In genomic region chr9:120608421-120608820, GRCh38 we compare ENCODE assay signal across 19 cellular contexts.
"Had no signal": no experiment of that assay in that cellular context is flagged by ENCODE, and none has a peak within 500 bp of the region (broad histone marks: within the 10 kb centered on the region; RNA-seq: fewer than 3 reads in every experiment).

No MANE protein-coding gene starts in this region.

- ATAC-seq: activated naive CD4-positive, alpha-beta T cell treated with anti-CD3 and anti-CD28 coated beads, Interleukin-2, amount 50 U/mL, for 72 hours had no signal

- H3K9me3 ChIP-seq: adrenal gland, left ventricle myocardium inferior, thyroid gland had no signal

- H3K27ac ChIP-seq: adrenal gland, cardiac muscle cell, left ventricle myocardium inferior, thyroid gland had no signal

- H3K36me3 ChIP-seq: cardiac muscle cell had no signal

- H3K27ac Mint-ChIP-seq: activated B cell treated with CpG ODN at 0.5 μM for 24 hours; activated CD4-positive, alpha-beta memory T cell treated with anti-CD3 and anti-CD28 coated beads for 36 hours; activated naive CD4-positive, alpha-beta T cell treated with anti-CD3 and anti-CD28 coated beads, Interleukin-2, amount 50 U/mL, for 72 hours; activated T-helper 1 cell treated with anti-CD3 and anti-CD28 coated beads, Interleukin-12 subunit alpha, Interleukin-12 subunit beta, Interleukin-2, Interleukin-4 antibody, amounts not matched to agents 30 ng/mL and 10 ng/mL and 1 ng/mL, durations not matched to agents 14 hours and 24 hours and 36 hours; dendritic cell treated with granulocyte-macrophage colony-stimulating factor and Interleukin-4, amounts not matched to agents 40 ng/mL and 50 ng/mL, for 4 days had no signal

- H3K4me1 Mint-ChIP-seq: activated B cell treated with CpG ODN at 0.5 μM for 24 hours had no signal

- H3K4me3 Mint-ChIP-seq: activated B cell treated with CpG ODN at 0.5 μM for 24 hours; activated CD4-positive, alpha-beta memory T cell treated with anti-CD3 and anti-CD28 coated beads for 36 hours; activated T-helper 1 cell treated with anti-CD3 and anti-CD28 coated beads, Interleukin-12 subunit alpha, Interleukin-12 subunit beta, Interleukin-2, Interleukin-4 antibody, amounts not matched to agents 30 ng/mL and 10 ng/mL and 1 ng/mL, durations not matched to agents 14 hours and 24 hours and 36 hours; dendritic cell treated with granulocyte-macrophage colony-stimulating factor and Interleukin-4, amounts not matched to agents 40 ng/mL and 50 ng/mL, for 4 days had no signal

- H3K4me1 ChIP-seq: adrenal gland had no signal

- H3K27me3 ChIP-seq: adrenal gland, cardiac muscle cell, thyroid gland had no signal

- DNase-seq: activated B cell treated with CpG ODN at 0.5 μM for 24 hours; activated CD4-positive, alpha-beta memory T cell treated with anti-CD3 and anti-CD28 coated beads for 36 hours; activated CD4-positive, alpha-beta T cell treated with anti-CD3 and anti-CD28 coated beads for 4 hours; activated gamma-delta T cell treated with Interleukin-2 at 50 U/mL for 16 hours; activated T-cell treated with anti-CD3 and anti-CD28 coated beads for 4 hours; adrenal gland; erythroblast; left ventricle myocardium inferior; stimulated activated CD4-positive, alpha-beta T cell treated with anti-CD3 and anti-CD28 coated beads, Interleukin-12 subunit alpha, Interleukin-12 subunit beta, amount 100 ng/mL, for 4 hours; stimulated activated CD4-positive, alpha-beta T cell treated with anti-CD3 and anti-CD28 coated beads, Interleukin-1b, Interleukin-23, amount 100 ng/mL, for 48 hours; stimulated activated CD8-positive, alpha-beta memory T cell treated with anti-CD3 and anti-CD28 coated beads, Interleukin-4, amount 100 ng/mL, for 48 hours; stimulated activated naive CD4-positive, alpha-beta T cell; T-helper 9 cell; thyroid gland had no signal

- H3K9me3 Mint-ChIP-seq: activated B cell treated with CpG ODN at 0.5 μM for 24 hours; activated CD4-positive, alpha-beta memory T cell treated with anti-CD3 and anti-CD28 coated beads for 36 hours; activated naive CD4-positive, alpha-beta T cell treated with anti-CD3 and anti-CD28 coated beads, Interleukin-2, amount 50 U/mL, for 72 hours; activated T-helper 1 cell treated with anti-CD3 and anti-CD28 coated beads, Interleukin-12 subunit alpha, Interleukin-12 subunit beta, Interleukin-2, Interleukin-4 antibody, amounts not matched to agents 30 ng/mL and 10 ng/mL and 1 ng/mL, durations not matched to agents 14 hours and 24 hours and 36 hours; dendritic cell treated with granulocyte-macrophage colony-stimulating factor and Interleukin-4, amounts not matched to agents 40 ng/mL and 50 ng/mL, for 4 days had no signal

- FAIRE-seq: frontal cortex had no signal

- H3K27me3 Mint-ChIP-seq: activated B cell treated with CpG ODN at 0.5 μM for 24 hours; activated CD4-positive, alpha-beta memory T cell treated with anti-CD3 and anti-CD28 coated beads for 36 hours; dendritic cell treated with granulocyte-macrophage colony-stimulating factor and Interleukin-4, amounts not matched to agents 40 ng/mL and 50 ng/mL, for 4 days had no signal

- H3K4me3 ChIP-seq: adrenal gland, cardiac muscle cell, left ventricle myocardium inferior, thyroid gland had no signal
